ENCODE assay signal across 8 cellular contexts in the genomic region with DNA sequence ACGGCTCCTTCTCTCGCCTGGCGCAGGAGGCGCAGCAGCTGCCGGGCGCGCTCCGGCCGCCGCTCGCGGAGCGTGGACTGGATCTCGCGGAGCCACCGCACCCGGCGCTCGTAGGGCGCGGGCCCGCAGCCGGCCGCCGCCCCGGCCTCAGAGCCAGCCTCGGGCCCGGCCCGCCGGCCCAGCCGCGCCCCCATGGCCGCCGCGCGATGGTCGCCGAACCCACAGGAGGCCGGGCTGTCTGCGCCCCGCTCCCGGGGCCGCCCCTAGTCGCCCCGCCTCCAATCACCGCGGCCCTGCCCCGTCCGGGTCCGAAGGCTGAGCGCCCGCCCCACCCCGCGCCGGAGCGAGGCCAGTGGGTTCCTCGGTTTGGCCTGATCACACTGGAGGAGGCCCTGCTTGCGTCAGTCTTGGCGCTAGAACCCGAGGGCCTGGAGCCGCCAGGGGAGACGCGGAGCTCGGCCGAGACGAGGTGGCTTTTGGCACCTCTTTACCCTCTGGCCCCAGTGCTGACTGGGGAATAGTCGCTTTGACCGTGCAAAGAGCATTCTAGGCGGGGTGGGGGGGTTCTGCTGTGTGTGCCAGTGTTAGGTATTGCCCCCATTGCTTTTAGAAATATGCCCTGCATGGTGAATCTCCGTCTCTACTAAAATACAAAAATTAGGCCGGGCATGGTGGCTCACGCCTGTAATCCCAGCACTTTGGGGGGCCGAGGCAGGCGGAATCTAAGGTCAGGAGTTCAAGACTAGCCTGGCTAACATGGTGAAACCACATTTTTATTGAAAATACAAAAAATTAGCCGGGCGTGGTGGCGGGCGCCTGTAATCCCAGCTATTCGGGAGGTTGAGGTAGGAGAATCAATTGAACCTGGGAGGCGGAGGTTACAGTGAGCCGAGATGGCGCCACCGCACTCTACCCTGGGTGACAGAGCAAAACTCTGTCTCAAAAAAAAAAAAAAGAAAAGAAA. TPM values are rescaled to one million over a fixed set of nuclear protein-coding genes. Genes with fewer than 3 reads are reported as not detected.
DNase-seq lines count a peak whose midpoint lies in the region; ATAC-seq and TF ChIP-seq lines count a peak whose summit lies in the region.

A gene with protein sequence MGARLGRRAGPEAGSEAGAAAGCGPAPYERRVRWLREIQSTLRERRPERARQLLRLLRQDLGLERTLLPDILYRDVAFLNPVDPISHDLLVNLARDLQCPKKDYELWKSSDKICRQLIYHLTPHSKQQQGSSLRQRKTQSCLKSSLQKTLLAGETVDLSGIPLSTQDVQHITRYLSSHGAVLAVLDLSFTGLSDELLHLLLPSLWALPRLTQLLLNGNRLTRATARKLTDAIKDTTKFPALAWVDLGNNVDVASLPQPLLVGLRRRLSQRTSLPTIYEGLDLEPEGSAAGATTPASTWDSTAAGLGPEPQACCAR (minus strand): TSS at position 228 of the 964 bp plus-strand sequence. CDS start 34 bp downstream, at position 194.

- no peaks in the 10 kb centered on the region for H3K9me3 ChIP-seq in muscle layer of duodenum (ENCODE audit: control insufficient read depth in 1 of 2, low read length in 2 of 2)
- no peaks in the 10 kb centered on the region for H3K9me3 ChIP-seq in testis

- no peaks in the 10 kb centered on the region for H3K36me3 Mint-ChIP-seq in activated CD4-positive, alpha-beta T cell treated with anti-CD3 and anti-CD28 coated beads for 36 hours (ENCODE audit: low read depth)

- TF ChIP-seq CTCF in HFF-Myc (IDR thresholded peaks at IDR 0.05; ENCODE audit: low read depth, low read length, missing control alignments) (no peak), fibroblast of the aortic adventitia (IDR thresholded peaks at IDR 0.05; ENCODE audit: insufficient read depth, low read length) (no peak), testis (IDR thresholded peaks at IDR 0.05) (no peak)

- H3K27ac ChIP-seq in muscle layer of duodenum (ENCODE audit: low read length): no peak within 1 kb of the TSS
- H3K27ac ChIP-seq in testis: peak within 1 kb of the TSS; percentile 88

- H3K27me3 ChIP-seq in muscle layer of duodenum (ENCODE audit: low read depth, low read length) (no peaks in the 10 kb centered on the region), testis (no peaks in the 10 kb centered on the region)

- H3K27me3 Mint-ChIP-seq in activated CD4-positive, alpha-beta T cell treated with anti-CD3 and anti-CD28 coated beads for 36 hours: peaks cover 8% of the 10 kb centered on the region

- no peaks in the 10 kb centered on the region for H3K9me3 Mint-ChIP-seq in activated CD4-positive, alpha-beta T cell treated with anti-CD3 and anti-CD28 coated beads for 36 hours (ENCODE audit: low read depth)

- WGBS in testis, 2 donors: 11 to 61% methylated on average over 13 to 75 of the region's 83 CpGs

- CTCF ChIA-PET in activated CD4-positive, alpha-beta T cell treated with anti-CD3 and anti-CD28 coated beads for 36 hours (lab: Charles Lee): no interaction called here

- peaks cover 0 to 12% of the 10 kb centered on the region in 2 donors for H3K36me3 ChIP-seq in muscle layer of duodenum (ENCODE audit: control insufficient read depth in 1 of 2, insufficient read depth in 2 of 2, low read length in 2 of 2)
- H3K36me3 ChIP-seq in testis (ENCODE audit: low read depth, missing control alignments): no peaks in the 10 kb centered on the region

- TF ChIP-seq POLR2A in testis (IDR thresholded peaks at IDR 0.05): no peak

- peak within 1 kb of the TSS; percentile 47 for H3K27ac Mint-ChIP-seq in activated CD4-positive, alpha-beta T cell treated with anti-CD3 and anti-CD28 coated beads for 36 hours

- H3K4me3 Mint-ChIP-seq in activated CD4-positive, alpha-beta T cell treated with anti-CD3 and anti-CD28 coated beads for 36 hours: peak within 1 kb of the TSS; percentile 64

- DNase-seq in activated CD4-positive, alpha-beta T cell treated with anti-CD3 and anti-CD28 coated beads for 36 hours: peak; percentile 50
- no peak for DNase-seq in activated CD4-positive, alpha-beta T cell treated with anti-CD3 and anti-CD28 coated beads, Interleukin-2, amount 50 U/mL, for 4 hours
- peak; percentile 24 for DNase-seq in HFF-Myc (ENCODE audit: extremely low read depth, low read depth)
- peak; percentile 49 to 68 for DNase-seq in NCI-H1930 (lab: John Stamatoyannopoulos, UW)
- DNase-seq in activated CD8-positive, alpha-beta memory T cell treated with anti-CD3 and anti-CD28 coated beads, Interleukin-2, amount 50 U/mL, for 48 hours: peak; percentile 77
- DNase-seq in fibroblast of the aortic adventitia (ENCODE audit: low read depth): peak; percentile 86
- DNase-seq in testis: peak; percentile 95

- peaks cover 4% of the 10 kb centered on the region for H3K4me1 Mint-ChIP-seq in activated CD4-positive, alpha-beta T cell treated with anti-CD3 and anti-CD28 coated beads for 36 hours

- POLR2A ChIA-PET in activated CD4-positive, alpha-beta T cell treated with anti-CD3 and anti-CD28 coated beads for 36 hours (lab: Charles Lee): interaction anchor here (0.7 kb wide), 1 partner anchor 291 kb away, joined by 5 read pairs; no protein-coding TSS in a partner anchor

- H3K4me1 ChIP-seq in muscle layer of duodenum (ENCODE audit: control insufficient read depth in 1 of 2, insufficient read depth in 2 of 2, low read length in 2 of 2) (peaks cover 0 to 23% of the 10 kb centered on the region in 2 donors), testis (peaks cover 44% of the 10 kb centered on the region)

- intact Hi-C loops in activated CD4-positive, alpha-beta T cell treated with anti-CD3 and anti-CD28 coated beads for 36 hours (cut with DNase I, micrococcal nuclease): no loop called here
- intact Hi-C loops in testis (cut with DNase I; ENCODE audit: low total_unique reads): no loop called here

- peak; percentile 79 for ATAC-seq in activated CD4-positive, alpha-beta T cell treated with anti-CD3 and anti-CD28 coated beads for 36 hours

- peak within 1 kb of the TSS; percentile 51 for H3K4me3 ChIP-seq in HFF-Myc (replicated peaks; ENCODE audit: low read depth, low read length)
- H3K4me3 ChIP-seq in fibroblast of the aortic adventitia (ENCODE audit: low read depth, low read length): peak within 1 kb of the TSS; percentile 75
- H3K4me3 ChIP-seq in muscle layer of duodenum (ENCODE audit: low read depth in 1 of 2, low read length in 2 of 2): peak within 1 kb of the TSS; percentile 56 to 77
- peak within 1 kb of the TSS; percentile 65 to 72 for H3K4me3 ChIP-seq in testis

RNA-seq across cellular contexts. Expression of the gene that starts here (rescaled TPM):
- total RNA-seq in activated CD4-positive, alpha-beta T cell treated with anti-CD3 and anti-CD28 coated beads for 36 hours: under 1 TPM; 0.56 to 0.98 TPM
- 4.0 and 6.0 TPM in 2 replicates for total RNA-seq in fibroblast of the aortic adventitia (ENCODE audit: low replicate concordance)
- total RNA-seq in testis: 100 to 1,000 TPM; 120 to 162 TPM
- polyA plus RNA-seq in testis (ENCODE audit: insufficient read depth, low read depth, low replicate concordance): 33.0 TPM

Comparison
In these comparisons a context has a peak if more than half of its experiments do, and no peak if none do; other contexts are left out.
1. RNA of the gene that starts here (total RNA-seq): 120 to 162 TPM in testis; 4.0 to 6.0 TPM in fibroblast of the aortic adventitia and 0.56 to 0.98 TPM in activated CD4-positive, alpha-beta T cell treated with anti-CD3 and anti-CD28 coated beads for 36 hours; every median in the first group is over 10 times any median in the second.
2. Peak in DNase-seq and ATAC-seq in activated CD4-positive, alpha-beta T cell treated with anti-CD3 and anti-CD28 coated beads for 36 hours; RNA of the gene not detected or under 1 TPM.
3. DNase-seq: peak in HFF-Myc (single experiment), NCI-H1930 (2 of 2), activated CD8-positive, alpha-beta memory T cell treated with anti-CD3 and anti-CD28 coated beads, Interleukin-2, amount 50 U/mL, for 48 hours (single experiment), fibroblast of the aortic adventitia (single experiment) and testis (single experiment); none in activated CD4-positive, alpha-beta T cell treated with anti-CD3 and anti-CD28 coated beads, Interleukin-2, amount 50 U/mL, for 4 hours (0 of 2).
4. Peak in every context shown above with its lines, with median percentiles within 50 percentile points of each other: H3K4me3 ChIP-seq.